Comparison of ENCODE assay signal across 31 cellular contexts in the genomic region with DNA sequence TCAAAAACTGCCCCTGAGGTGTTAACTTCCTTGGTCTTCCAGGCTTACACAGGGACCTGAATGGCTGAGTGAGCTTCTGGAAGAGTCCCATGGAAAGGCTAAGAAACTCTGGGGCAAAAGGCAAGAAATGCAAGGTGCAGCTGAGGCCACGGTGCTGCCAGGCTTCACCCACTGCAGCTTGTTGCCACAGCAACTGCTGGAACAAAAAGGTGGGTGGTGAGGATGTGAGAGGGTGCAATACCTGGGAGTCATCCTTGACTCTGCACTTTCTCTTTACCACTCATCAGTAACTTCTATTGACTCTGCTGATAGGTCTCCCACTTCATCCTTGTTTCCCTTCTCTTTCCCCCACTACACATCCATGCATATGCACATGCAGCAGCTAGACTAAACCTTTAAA.
"Had no signal": no experiment of that assay in that cellular context is flagged by ENCODE, and none has a peak within 500 bp of the region (broad histone marks: within the 10 kb centered on the region; RNA-seq: fewer than 3 reads in every experiment).

No MANE protein-coding gene starts in this region.

- ATAC-seq: activated CD8-positive, alpha-beta T cell treated with anti-CD3 and anti-CD28 coated beads for 36 hours; activated T-cell treated with anti-CD3 and anti-CD28 coated beads, Interleukin-2, amount 50 U/mL, for 72 hours; K562; PC-3 had no signal

- H3K36me3 Mint-ChIP-seq: activated naive CD4-positive, alpha-beta T cell treated with anti-CD3 and anti-CD28 coated beads, Interleukin-2, amount 50 U/mL, for 24 hours; activated naive CD8-positive, alpha-beta T cell treated with anti-CD3 and anti-CD28 coated beads, Interleukin-2, amount 10 ng/mL, durations not matched to agents 7 days and 5 days had no signal

- H3K4me1 ChIP-seq: Peyer's patch, SJSA1 had no signal

- H3K27me3 Mint-ChIP-seq: activated CD4-positive, alpha-beta T cell treated with anti-CD3 and anti-CD28 coated beads, Interleukin-2, amount 10 ng/mL, durations not matched to agents 24 days and 14 days; activated CD8-positive, alpha-beta T cell treated with anti-CD3 and anti-CD28 coated beads for 36 hours; activated naive CD8-positive, alpha-beta T cell treated with anti-CD3 and anti-CD28 coated beads, Interleukin-2, amount 10 ng/mL, durations not matched to agents 7 days and 5 days had no signal

- H3K27ac ChIP-seq: ascending aorta, Peyer's patch, SJSA1 had no signal

- DNase-seq: activated CD4-positive, alpha-beta T cell treated with anti-CD3 and anti-CD28 coated beads, Interleukin-2, amount 10 ng/mL, durations not matched to agents 24 days and 14 days; activated CD4-positive, alpha-beta T cell treated with anti-CD3 and anti-CD28 coated beads, Interleukin-2, amount 50 U/mL, for 4 hours; activated CD8-positive, alpha-beta T cell treated with anti-CD3 and anti-CD28 coated beads for 36 hours; activated gamma-delta T cell; activated naive CD4-positive, alpha-beta T cell treated with Interleukin-2 at 50 U/mL for 16 hours; activated naive CD8-positive, alpha-beta T cell treated with anti-CD3 and anti-CD28 coated beads, Interleukin-2, amount 10 ng/mL, durations not matched to agents 7 days and 5 days; activated T-cell treated with anti-CD3 and anti-CD28 coated beads, Interleukin-2, amount 50 U/mL, for 1 hour; activated T-cell treated with anti-CD3 and anti-CD28 coated beads, Interleukin-2, amount 50 U/mL, for 72 hours; cerebellar nuclear complex; NCI-H1105; NCI-H1417 treated with DMSO at 0.1 percent for 48 hours; NCI-H1694 treated with DMSO at 0.1 percent for 48 hours; NCI-H2029; NCI-H2107; NCI-H226; NCI-H446 treated with DMSO at 0.1 percent for 48 hours; NCI-H524; NCI-H69; NK-92 treated with Interleukin-12 subunit alpha and Interleukin-12 subunit beta, amount 100 ng/mL, for 24 hours; PC-3; Peyer's patch; RPMI8226; SHP77 treated with DMSO at 0.1 percent for 48 hours; SK-N-SH had no signal

- H3K4me2 ChIP-seq: SK-N-SH had no signal

- H3K9ac ChIP-seq: SK-N-SH had no signal

- H3K36me3 ChIP-seq: ascending aorta, Peyer's patch, SJSA1 had no signal

- H3K9me3 ChIP-seq: ascending aorta, Peyer's patch, SJSA1, SK-N-SH had no signal

- H3K4me1 Mint-ChIP-seq: activated CD4-positive, alpha-beta T cell treated with anti-CD3 and anti-CD28 coated beads, Interleukin-2, amount 10 ng/mL, durations not matched to agents 24 days and 14 days; activated naive CD4-positive, alpha-beta T cell treated with anti-CD3 and anti-CD28 coated beads, Interleukin-2, amount 50 U/mL, for 24 hours; activated naive CD8-positive, alpha-beta T cell treated with anti-CD3 and anti-CD28 coated beads, Interleukin-2, amount 10 ng/mL, durations not matched to agents 7 days and 5 days had no signal

- H3K27me3 ChIP-seq: ascending aorta, Peyer's patch, SJSA1 had no signal

- H3K4me3 Mint-ChIP-seq: activated CD4-positive, alpha-beta T cell treated with anti-CD3 and anti-CD28 coated beads, Interleukin-2, amount 10 ng/mL, durations not matched to agents 24 days and 14 days; activated CD8-positive, alpha-beta T cell treated with anti-CD3 and anti-CD28 coated beads for 36 hours; activated naive CD4-positive, alpha-beta T cell treated with anti-CD3 and anti-CD28 coated beads, Interleukin-2, amount 50 U/mL, for 24 hours; activated naive CD8-positive, alpha-beta T cell treated with anti-CD3 and anti-CD28 coated beads, Interleukin-2, amount 10 ng/mL, durations not matched to agents 7 days and 5 days; activated T-cell treated with anti-CD3 and anti-CD28 coated beads, Interleukin-2, amount 50 U/mL, for 72 hours; T-helper 1 cell treated with Interleukin-12 subunit alpha and Interleukin-12 subunit beta and Interleukin-4 antibody, amounts not matched to agents 30 μg/mL and 1 μg/mL, for 36 hours; T-helper 2 cell treated with Interferon-gamma antibody and Interleukin-4, amounts not matched to agents 5 μg/mL and 100 μg/mL, for 36 hours had no signal

- H3K27ac Mint-ChIP-seq: activated CD4-positive, alpha-beta T cell treated with anti-CD3 and anti-CD28 coated beads, Interleukin-2, amount 10 ng/mL, durations not matched to agents 24 days and 14 days; activated CD8-positive, alpha-beta T cell treated with anti-CD3 and anti-CD28 coated beads for 36 hours; activated naive CD4-positive, alpha-beta T cell treated with anti-CD3 and anti-CD28 coated beads, Interleukin-2, amount 50 U/mL, for 24 hours; activated naive CD8-positive, alpha-beta T cell treated with anti-CD3 and anti-CD28 coated beads, Interleukin-2, amount 10 ng/mL, durations not matched to agents 7 days and 5 days; activated T-cell treated with anti-CD3 and anti-CD28 coated beads, Interleukin-2, amount 50 U/mL, for 72 hours; activated T-helper 2 cell treated with anti-CD3 and anti-CD28 coated beads, Interferon-gamma antibody, Interleukin-2, Interleukin-4, amounts not matched to agents 10 μg/mL and 5 μg/mL and 100 μg/mL, durations not matched to agents 14 hours and 24 hours and 36 hours; T-helper 1 cell treated with Interleukin-12 subunit alpha and Interleukin-12 subunit beta and Interleukin-4 antibody, amounts not matched to agents 30 μg/mL and 1 μg/mL, for 36 hours; T-helper 2 cell treated with Interferon-gamma antibody and Interleukin-4, amounts not matched to agents 5 μg/mL and 100 μg/mL, for 36 hours had no signal

- H3K4me3 ChIP-seq: ascending aorta, K562, Peyer's patch, SJSA1 had no signal
